1 cellular context compared by ENCODE assay signal in the genomic region with DNA sequence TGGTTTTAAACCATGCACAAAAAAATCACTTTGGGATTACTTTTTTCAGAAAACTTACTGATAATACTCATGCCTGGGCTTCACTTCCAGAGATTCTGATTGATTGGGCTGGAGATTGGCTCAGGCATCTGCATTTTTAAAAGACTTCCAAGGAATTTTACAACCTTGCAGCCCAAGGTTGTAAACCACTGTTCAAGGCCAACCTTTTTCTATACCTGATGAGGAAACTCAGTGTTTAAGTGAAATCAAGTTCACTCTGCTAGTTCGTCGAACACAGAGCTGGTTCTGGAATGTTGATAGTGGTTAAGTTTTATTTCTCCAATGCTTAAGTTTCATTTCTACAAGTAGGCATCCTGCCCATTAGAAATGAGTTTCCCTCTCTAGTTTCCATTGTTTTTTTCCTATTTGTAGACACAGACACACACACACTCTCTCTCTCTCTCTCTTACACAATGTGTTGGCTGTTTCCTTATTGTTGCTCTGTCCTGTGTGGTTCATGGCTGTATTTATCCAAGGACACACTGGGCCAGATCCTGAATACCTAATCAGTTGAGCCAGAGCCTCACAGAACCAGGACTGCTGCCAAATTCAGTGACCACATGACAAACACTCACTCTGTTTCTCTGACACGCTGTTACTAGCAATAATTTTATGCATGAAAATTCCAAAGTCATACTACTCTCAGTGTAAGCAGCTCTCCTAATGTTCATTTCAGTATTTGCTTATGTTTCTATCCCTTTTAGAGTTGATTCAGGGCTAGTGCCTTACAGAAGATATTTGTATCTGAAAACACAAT.
TF ChIP-seq lines count a peak whose summit lies in the region.

No MANE protein-coding gene starts in this region.

TF ChIP-seq in HepG2, 621 proteins besides CTCF, POLR2A, EP300 and RAD21 (continued from another document and continues in another):
- TF ChIP-seq MED1 (CRISPR knock-in tag; IDR thresholded peaks at IDR 0.05), result peak; percentile 75; the same call in 1 of the 2 replicates
- TF ChIP-seq HDAC6 (IDR thresholded peaks at IDR 0.05; ENCODE audit: low read depth, low read length), result no peak
- TF ChIP-seq KDM5A (IDR thresholded peaks at IDR 0.05; ENCODE audit: borderline replicate concordance, low read length), result no peak
- TF ChIP-seq, protein P1, sequence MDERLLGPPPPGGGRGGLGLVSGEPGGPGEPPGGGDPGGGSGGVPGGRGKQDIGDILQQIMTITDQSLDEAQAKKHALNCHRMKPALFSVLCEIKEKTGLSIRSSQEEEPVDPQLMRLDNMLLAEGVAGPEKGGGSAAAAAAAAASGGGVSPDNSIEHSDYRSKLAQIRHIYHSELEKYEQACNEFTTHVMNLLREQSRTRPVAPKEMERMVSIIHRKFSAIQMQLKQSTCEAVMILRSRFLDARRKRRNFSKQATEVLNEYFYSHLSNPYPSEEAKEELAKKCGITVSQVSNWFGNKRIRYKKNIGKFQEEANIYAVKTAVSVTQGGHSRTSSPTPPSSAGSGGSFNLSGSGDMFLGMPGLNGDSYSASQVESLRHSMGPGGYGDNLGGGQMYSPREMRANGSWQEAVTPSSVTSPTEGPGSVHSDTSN (CRISPR knock-in tag; IDR thresholded peaks at IDR 0.05), result no peak
- peak; percentile 53; the same call in 1 of the 2 replicates for TF ChIP-seq RXRA (CRISPR knock-in tag; IDR thresholded peaks at IDR 0.05)
- no peak; the same call in 1 of the 2 replicates for TF ChIP-seq MXD4 (CRISPR knock-in tag; IDR thresholded peaks at IDR 0.05)
- TF ChIP-seq ZNF224 (CRISPR knock-in tag; IDR thresholded peaks at IDR 0.05), result no peak
- peak; percentile 61; the same call in 1 of the 2 replicates for TF ChIP-seq HNF4G (IDR thresholded peaks at IDR 0.05; ENCODE audit: borderline replicate concordance, low read depth, low read length)
- TF ChIP-seq HNF4G (CRISPR knock-in tag; IDR thresholded peaks at IDR 0.05; ENCODE audit: borderline replicate concordance, low read depth), result 0 out of 2 replicates have a peak, but pooled peaks have one; percentile 36
- TF ChIP-seq BHLHE40 (IDR thresholded peaks at IDR 0.05; ENCODE audit: low read length), result peak; percentile 40; the same call in 1 of the 2 replicates
- TF ChIP-seq, protein P2, sequence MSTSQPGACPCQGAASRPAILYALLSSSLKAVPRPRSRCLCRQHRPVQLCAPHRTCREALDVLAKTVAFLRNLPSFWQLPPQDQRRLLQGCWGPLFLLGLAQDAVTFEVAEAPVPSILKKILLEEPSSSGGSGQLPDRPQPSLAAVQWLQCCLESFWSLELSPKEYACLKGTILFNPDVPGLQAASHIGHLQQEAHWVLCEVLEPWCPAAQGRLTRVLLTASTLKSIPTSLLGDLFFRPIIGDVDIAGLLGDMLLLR (CRISPR knock-in tag; IDR thresholded peaks at IDR 0.05), result no peak
- no peak for TF ChIP-seq ZNF382 (CRISPR knock-in tag; IDR thresholded peaks at IDR 0.05; ENCODE audit: borderline replicate concordance)
- peak; percentile 78 for TF ChIP-seq ZMYM4 (CRISPR knock-in tag; IDR thresholded peaks at IDR 0.05)
- TF ChIP-seq TBL1XR1 (IDR thresholded peaks at IDR 0.05; ENCODE audit: borderline replicate concordance, low read length, partially characterized antibody), result peak; percentile 96
- no peak for TF ChIP-seq TBP (CRISPR knock-in tag; IDR thresholded peaks at IDR 0.05)
- TF ChIP-seq ETV5 (CRISPR knock-in tag; IDR thresholded peaks at IDR 0.05; ENCODE audit: borderline replicate concordance), result peak; percentile 46; the same call in 1 of the 2 replicates
- TF ChIP-seq, protein P3, sequence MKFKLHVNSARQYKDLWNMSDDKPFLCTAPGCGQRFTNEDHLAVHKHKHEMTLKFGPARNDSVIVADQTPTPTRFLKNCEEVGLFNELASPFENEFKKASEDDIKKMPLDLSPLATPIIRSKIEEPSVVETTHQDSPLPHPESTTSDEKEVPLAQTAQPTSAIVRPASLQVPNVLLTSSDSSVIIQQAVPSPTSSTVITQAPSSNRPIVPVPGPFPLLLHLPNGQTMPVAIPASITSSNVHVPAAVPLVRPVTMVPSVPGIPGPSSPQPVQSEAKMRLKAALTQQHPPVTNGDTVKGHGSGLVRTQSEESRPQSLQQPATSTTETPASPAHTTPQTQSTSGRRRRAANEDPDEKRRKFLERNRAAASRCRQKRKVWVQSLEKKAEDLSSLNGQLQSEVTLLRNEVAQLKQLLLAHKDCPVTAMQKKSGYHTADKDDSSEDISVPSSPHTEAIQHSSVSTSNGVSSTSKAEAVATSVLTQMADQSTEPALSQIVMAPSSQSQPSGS (CRISPR knock-in tag; IDR thresholded peaks at IDR 0.05), result peak; percentile 75
- TF ChIP-seq KLF16 (CRISPR knock-in tag; IDR thresholded peaks at IDR 0.05), result peak in 1 of 2 experiments; percentile 52; a peak in 1 of 4 replicates
- no peak for TF ChIP-seq MED8 (CRISPR knock-in tag; IDR thresholded peaks at IDR 0.05; ENCODE audit: insufficient replicate concordance)
- peak; percentile 71; the same call in 1 of the 2 replicates for TF ChIP-seq KDM6A (CRISPR knock-in tag; IDR thresholded peaks at IDR 0.05; ENCODE audit: low read depth)
- peak; percentile 22; the same call in 1 of the 2 replicates for TF ChIP-seq SIX1 (CRISPR knock-in tag; IDR thresholded peaks at IDR 0.05; ENCODE audit: borderline replicate concordance)
- TF ChIP-seq CEBPB (IDR thresholded peaks at IDR 0.05; ENCODE audit: borderline replicate concordance, low read depth, low read length), result peak; percentile 93
- TF ChIP-seq ZSCAN22 (CRISPR knock-in tag; IDR thresholded peaks at IDR 0.05), result no peak
- TF ChIP-seq SMARCC2 (IDR thresholded peaks at IDR 0.05), result no peak
- TF ChIP-seq, protein P4, sequence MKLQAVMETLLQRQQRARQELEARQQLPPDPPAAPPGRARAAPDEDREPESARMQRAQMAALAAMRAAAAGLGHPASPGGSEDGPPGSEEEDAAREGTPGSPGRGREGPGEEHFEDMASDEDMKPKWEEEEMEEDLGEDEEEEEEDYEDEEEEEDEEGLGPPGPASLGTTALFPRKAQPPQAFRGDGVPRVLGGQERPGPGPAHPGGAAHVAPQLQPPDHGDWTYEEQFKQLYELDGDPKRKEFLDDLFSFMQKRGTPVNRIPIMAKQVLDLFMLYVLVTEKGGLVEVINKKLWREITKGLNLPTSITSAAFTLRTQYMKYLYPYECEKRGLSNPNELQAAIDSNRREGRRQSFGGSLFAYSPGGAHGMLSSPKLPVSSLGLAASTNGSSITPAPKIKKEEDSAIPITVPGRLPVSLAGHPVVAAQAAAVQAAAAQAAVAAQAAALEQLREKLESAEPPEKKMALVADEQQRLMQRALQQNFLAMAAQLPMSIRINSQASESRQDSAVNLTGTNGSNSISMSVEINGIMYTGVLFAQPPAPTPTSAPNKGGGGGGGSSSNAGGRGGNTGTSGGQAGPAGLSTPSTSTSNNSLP (IDR thresholded peaks at IDR 0.05; ENCODE audit: low read depth, low read length), result peak; percentile 88
- TF ChIP-seq, protein P5, sequence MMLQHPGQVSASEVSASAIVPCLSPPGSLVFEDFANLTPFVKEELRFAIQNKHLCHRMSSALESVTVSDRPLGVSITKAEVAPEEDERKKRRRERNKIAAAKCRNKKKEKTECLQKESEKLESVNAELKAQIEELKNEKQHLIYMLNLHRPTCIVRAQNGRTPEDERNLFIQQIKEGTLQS (CRISPR knock-in tag; IDR thresholded peaks at IDR 0.05), result no peak
- peak; percentile 36; the same call in 1 of the 2 replicates for TF ChIP-seq ISL2 (CRISPR knock-in tag; IDR thresholded peaks at IDR 0.05)
- no peak for TF ChIP-seq ZSCAN12 (CRISPR knock-in tag; IDR thresholded peaks at IDR 0.05)
- TF ChIP-seq, protein P6, sequence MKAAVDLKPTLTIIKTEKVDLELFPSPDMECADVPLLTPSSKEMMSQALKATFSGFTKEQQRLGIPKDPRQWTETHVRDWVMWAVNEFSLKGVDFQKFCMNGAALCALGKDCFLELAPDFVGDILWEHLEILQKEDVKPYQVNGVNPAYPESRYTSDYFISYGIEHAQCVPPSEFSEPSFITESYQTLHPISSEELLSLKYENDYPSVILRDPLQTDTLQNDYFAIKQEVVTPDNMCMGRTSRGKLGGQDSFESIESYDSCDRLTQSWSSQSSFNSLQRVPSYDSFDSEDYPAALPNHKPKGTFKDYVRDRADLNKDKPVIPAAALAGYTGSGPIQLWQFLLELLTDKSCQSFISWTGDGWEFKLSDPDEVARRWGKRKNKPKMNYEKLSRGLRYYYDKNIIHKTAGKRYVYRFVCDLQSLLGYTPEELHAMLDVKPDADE (CRISPR knock-in tag; IDR thresholded peaks at IDR 0.05), result no peak
- peak; percentile 42; the same call in 1 of the 2 replicates for TF ChIP-seq NR2F2 (IDR thresholded peaks at IDR 0.05; ENCODE audit: borderline replicate concordance, low read depth)
- TF ChIP-seq, protein P7, sequence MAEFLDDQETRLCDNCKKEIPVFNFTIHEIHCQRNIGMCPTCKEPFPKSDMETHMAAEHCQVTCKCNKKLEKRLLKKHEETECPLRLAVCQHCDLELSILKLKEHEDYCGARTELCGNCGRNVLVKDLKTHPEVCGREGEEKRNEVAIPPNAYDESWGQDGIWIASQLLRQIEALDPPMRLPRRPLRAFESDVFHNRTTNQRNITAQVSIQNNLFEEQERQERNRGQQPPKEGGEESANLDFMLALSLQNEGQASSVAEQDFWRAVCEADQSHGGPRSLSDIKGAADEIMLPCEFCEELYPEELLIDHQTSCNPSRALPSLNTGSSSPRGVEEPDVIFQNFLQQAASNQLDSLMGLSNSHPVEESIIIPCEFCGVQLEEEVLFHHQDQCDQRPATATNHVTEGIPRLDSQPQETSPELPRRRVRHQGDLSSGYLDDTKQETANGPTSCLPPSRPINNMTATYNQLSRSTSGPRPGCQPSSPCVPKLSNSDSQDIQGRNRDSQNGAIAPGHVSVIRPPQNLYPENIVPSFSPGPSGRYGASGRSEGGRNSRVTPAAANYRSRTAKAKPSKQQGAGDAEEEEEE (CRISPR knock-in tag; IDR thresholded peaks at IDR 0.05; ENCODE audit: borderline replicate concordance), result no peak
- no peak for TF ChIP-seq ZNF782 (CRISPR knock-in tag; IDR thresholded peaks at IDR 0.05; ENCODE audit: borderline replicate concordance)
- TF ChIP-seq ZKSCAN1 (IDR thresholded peaks at IDR 0.05; ENCODE audit: low read length), result 0 out of 2 replicates have a peak, but pooled peaks have one; percentile 36
- TF ChIP-seq KDM4B (CRISPR knock-in tag; IDR thresholded peaks at IDR 0.05), result peak; percentile 77; the same call in 1 of the 2 replicates
- TF ChIP-seq FOXK1 (CRISPR knock-in tag; IDR thresholded peaks at IDR 0.05; ENCODE audit: borderline replicate concordance, low read depth), result peak; percentile 95; the same call in 1 of the 2 replicates
- peak; percentile 48; the same call in 1 of the 2 replicates for TF ChIP-seq LCORL (IDR thresholded peaks at IDR 0.05)
- peak; percentile 57; the same call in 1 of the 2 replicates for TF ChIP-seq LCORL (CRISPR knock-in tag; IDR thresholded peaks at IDR 0.05)
- TF ChIP-seq, protein P8, sequence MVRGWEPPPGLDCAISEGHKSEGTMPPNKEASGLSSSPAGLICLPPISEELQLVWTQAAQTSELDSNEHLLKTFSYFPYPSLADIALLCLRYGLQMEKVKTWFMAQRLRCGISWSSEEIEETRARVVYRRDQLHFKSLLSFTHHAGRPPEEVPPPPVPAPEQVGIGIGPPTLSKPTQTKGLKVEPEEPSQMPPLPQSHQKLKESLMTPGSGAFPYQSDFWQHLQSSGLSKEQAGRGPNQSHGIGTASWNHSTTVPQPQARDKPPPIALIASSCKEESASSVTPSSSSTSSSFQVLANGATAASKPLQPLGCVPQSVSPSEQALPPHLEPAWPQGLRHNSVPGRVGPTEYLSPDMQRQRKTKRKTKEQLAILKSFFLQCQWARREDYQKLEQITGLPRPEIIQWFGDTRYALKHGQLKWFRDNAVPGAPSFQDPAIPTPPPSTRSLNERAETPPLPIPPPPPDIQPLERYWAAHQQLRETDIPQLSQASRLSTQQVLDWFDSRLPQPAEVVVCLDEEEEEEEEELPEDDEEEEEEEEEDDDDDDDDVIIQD (CRISPR knock-in tag; IDR thresholded peaks at IDR 0.05; ENCODE audit: low read depth), result 0 out of 2 replicates have a peak, but pooled peaks have one; percentile 39
- no peak for TF ChIP-seq ZMAT3 (CRISPR knock-in tag; conservative IDR thresholded peaks at IDR 0.05)
